Comparison of ENCODE assay signal across 17 cellular contexts in the genomic region with DNA sequence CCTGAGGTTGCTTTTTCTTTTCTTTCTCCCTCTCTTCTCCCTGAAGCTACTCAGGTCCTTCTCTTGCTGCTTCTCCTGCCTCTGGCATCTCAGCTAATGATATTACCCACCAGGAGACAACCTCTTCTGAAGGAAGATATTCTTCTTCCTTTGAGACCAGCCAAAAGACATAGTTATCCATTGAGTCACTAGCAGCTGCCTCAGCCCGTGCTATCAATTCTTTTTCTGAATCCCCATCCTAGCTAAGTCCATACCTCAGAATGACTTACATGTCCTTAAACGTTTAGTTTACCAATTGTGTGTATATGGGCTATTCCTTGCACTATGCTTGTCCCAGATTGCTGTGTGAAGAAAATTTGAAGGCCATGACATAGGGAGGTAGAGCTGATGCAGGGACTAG.
"Had no signal": no experiment of that assay in that cellular context is flagged by ENCODE, and none has a peak within 500 bp of the region (broad histone marks: within the 10 kb centered on the region; RNA-seq: fewer than 3 reads in every experiment).

No MANE protein-coding gene starts in this region.

- H3K4me1 Mint-ChIP-seq: activated naive CD8-positive, alpha-beta T cell treated with anti-CD3 and anti-CD28 coated beads for 36 hours; naive B cell; stimulated activated effector memory CD8-positive, alpha-beta T cell treated with anti-CD3 and anti-CD28 coated beads, Interleukin-12 subunit alpha, Interleukin-12 subunit beta, amount 100 ng/mL, for 72 hours had no signal

- H3K27me3 Mint-ChIP-seq: activated CD4-positive, alpha-beta memory T cell treated with anti-CD3 and anti-CD28 coated beads for 36 hours; activated naive CD8-positive, alpha-beta T cell treated with anti-CD3 and anti-CD28 coated beads for 36 hours; naive B cell had no signal

- H3K36me3 Mint-ChIP-seq: stimulated activated effector memory CD8-positive, alpha-beta T cell treated with anti-CD3 and anti-CD28 coated beads, Interleukin-12 subunit alpha, Interleukin-12 subunit beta, amount 100 ng/mL, for 72 hours had no signal

- H3K36me3 ChIP-seq: ascending aorta, esophagus squamous epithelium, right atrium auricular region, tibial artery, vagina had no signal

- H3K27ac Mint-ChIP-seq: activated CD4-positive, alpha-beta memory T cell treated with anti-CD3 and anti-CD28 coated beads for 36 hours; activated naive CD8-positive, alpha-beta T cell treated with anti-CD3 and anti-CD28 coated beads for 36 hours; naive B cell; stimulated activated effector memory CD8-positive, alpha-beta T cell treated with anti-CD3 and anti-CD28 coated beads, Interleukin-12 subunit alpha, Interleukin-12 subunit beta, amount 100 ng/mL, for 72 hours had no signal

- H3K27me3 ChIP-seq: ascending aorta, esophagus squamous epithelium, right atrium auricular region, tibial artery, vagina had no signal

- ATAC-seq: activated T-cell treated with anti-CD3 and anti-CD28 coated beads, Interleukin-2, amount 50 U/mL, for 4 hours; left ventricle myocardium superior; stimulated activated effector memory CD8-positive, alpha-beta T cell treated with anti-CD3 and anti-CD28 coated beads, Interleukin-12 subunit alpha, Interleukin-12 subunit beta, amount 100 ng/mL, for 72 hours had no signal

- H3K4me1 ChIP-seq: ascending aorta, right atrium auricular region, tibial artery, vagina had no signal

- DNase-seq: activated CD4-positive, alpha-beta memory T cell treated with anti-CD3 and anti-CD28 coated beads for 36 hours; activated gamma-delta T cell; activated naive CD8-positive, alpha-beta T cell treated with anti-CD3 and anti-CD28 coated beads for 36 hours; activated T-cell treated with anti-CD3 and anti-CD28 coated beads, Interleukin-2, amount 50 U/mL, for 4 hours; esophagus squamous epithelium; foreskin melanocyte; head of caudate nucleus; left ventricle myocardium superior; mesendoderm; naive B cell; posterior cingulate gyrus; tibial artery had no signal

- H3K27ac ChIP-seq: ascending aorta, esophagus squamous epithelium, right atrium auricular region, tibial artery, vagina had no signal

- FAIRE-seq: islet of Langerhans had no signal

- H3K4me3 Mint-ChIP-seq: activated CD4-positive, alpha-beta memory T cell treated with anti-CD3 and anti-CD28 coated beads for 36 hours; activated naive CD8-positive, alpha-beta T cell treated with anti-CD3 and anti-CD28 coated beads for 36 hours; activated T-cell treated with anti-CD3 and anti-CD28 coated beads, Interleukin-2, amount 50 U/mL, for 4 hours; naive B cell; stimulated activated effector memory CD8-positive, alpha-beta T cell treated with anti-CD3 and anti-CD28 coated beads, Interleukin-12 subunit alpha, Interleukin-12 subunit beta, amount 100 ng/mL, for 72 hours had no signal

- H3K9me3 ChIP-seq: vagina had no signal

- H3K4me3 ChIP-seq: ascending aorta, esophagus squamous epithelium, right atrium auricular region, tibial artery, vagina had no signal
